In genomic region chr17:27701963-27702362, GRCh38 we compare ENCODE assay signal across 23 cellular contexts.
"Had no signal": no experiment of that assay in that cellular context is flagged by ENCODE, and none has a peak within 500 bp of the region (broad histone marks: within the 10 kb centered on the region; RNA-seq: fewer than 3 reads in every experiment).

No MANE protein-coding gene starts in this region.

- H3K4me2 ChIP-seq: hepatocyte had no signal

- DNase-seq: colonic mucosa; cortex of kidney; effector CD8-positive, alpha-beta T cell; effector memory CD8-positive, alpha-beta T cell; endodermal cell; heart left ventricle; hypothalamus; immature natural killer cell; left cardiac atrium; left lung; left ventricle myocardium superior; lower lobe of right lung; mesenchymal stem cell; mucosa of descending colon had no signal

- H3K27ac ChIP-seq: colonic mucosa, epithelial cell of prostate, esophagus muscularis mucosa, foreskin keratinocyte, gastroesophageal sphincter, heart left ventricle, hepatocyte, left lung, lower lobe of right lung had no signal

- H3K27me3 ChIP-seq: colonic mucosa, esophagus muscularis mucosa, foreskin keratinocyte, heart left ventricle, hepatocyte, left lung had no signal

- ATAC-seq: effector memory CD8-positive, alpha-beta T cell; foreskin keratinocyte; gastroesophageal sphincter; heart left ventricle; left cardiac atrium; left lung; left ventricle myocardium superior; lower lobe of right lung; mucosa of descending colon had no signal

- FAIRE-seq: endometrium, frontal cortex, islet of Langerhans, keratinocyte had no signal

- H3K79me2 ChIP-seq: hepatocyte had no signal

- H3K4me3 ChIP-seq: colonic mucosa, esophagus muscularis mucosa, gastroesophageal sphincter, heart left ventricle, hepatocyte, left lung, lower lobe of right lung, mucosa of descending colon had no signal

- H3K9me3 ChIP-seq: colonic mucosa had no signal

- H3K4me1 ChIP-seq: colonic mucosa, esophagus muscularis mucosa, foreskin keratinocyte, gastroesophageal sphincter, heart left ventricle, left lung, lower lobe of right lung had no signal

- H2AFZ ChIP-seq: hepatocyte had no signal

- H3K36me3 ChIP-seq: colonic mucosa, esophagus muscularis mucosa, gastroesophageal sphincter, heart left ventricle, left lung, lower lobe of right lung had no signal
